In the genomic region with DNA sequence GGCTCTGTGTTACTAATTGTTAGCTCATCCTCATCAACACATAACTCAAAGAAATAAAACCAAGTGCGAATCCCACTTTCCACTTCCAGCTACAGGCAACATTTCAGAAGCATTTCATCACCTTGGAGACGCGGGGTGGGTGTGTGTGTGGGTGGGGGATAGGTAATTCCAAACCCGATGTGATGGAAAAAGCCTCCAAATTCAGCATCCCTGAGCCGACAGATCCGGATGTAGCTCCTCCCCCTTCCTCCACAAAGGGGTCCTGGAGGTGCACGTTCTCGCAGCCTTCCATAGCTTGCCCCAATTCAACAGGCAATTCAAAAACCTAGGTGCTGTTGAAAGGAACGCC, we compare ENCODE assay signal across 8 cellular contexts.
A peak's percentile ranks its signal among the peaks of the same experiment; 100 is the strongest.
DNase-seq lines count a peak whose midpoint lies in the region; ATAC-seq and TF ChIP-seq lines count a peak whose summit lies in the region.

No MANE protein-coding gene starts in this region.

- H3K4me3 Mint-ChIP-seq in central memory CD8-positive, alpha-beta T cell: peak overlapping the region; percentile 99

- ATAC-seq in GM21390 (IDR thresholded peaks at IDR 0.05; ENCODE audit: unreplicated experiment): peak; percentile 9
- peak; percentile 0 for ATAC-seq in central memory CD8-positive, alpha-beta T cell (replicated peaks; ENCODE audit: extremely low read depth, poor library complexity, severe bottlenecking)

- H3K4me1 Mint-ChIP-seq in central memory CD8-positive, alpha-beta T cell: peaks cover 34% of the 10 kb centered on the region

- H3K4me3 ChIP-seq in AG04449 (ENCODE audit: low read depth, low read length): peak overlapping the region; percentile 90
- H3K4me3 ChIP-seq in mucosa of rectum (ENCODE audit: low read length in 2 of 2): peak overlapping the region; percentile 97 to 98
- H3K4me3 ChIP-seq in stomach smooth muscle (ENCODE audit: low read length in 2 of 2): peak overlapping the region; percentile 88 to 98

- peaks cover 9 to 12% of the 10 kb centered on the region in 2 donors for H3K36me3 ChIP-seq in mucosa of rectum (ENCODE audit: control insufficient read depth in 2 of 2, insufficient read depth in 2 of 2, low read length in 2 of 2)
- peaks cover 7 to 9% of the 10 kb centered on the region in 2 donors for H3K36me3 ChIP-seq in stomach smooth muscle (ENCODE audit: control insufficient read depth in 2 of 2, insufficient read depth in 2 of 2, low read length in 2 of 2)

- peak overlapping the region; percentile 83 to 86 for H3K27ac ChIP-seq in mucosa of rectum (ENCODE audit: low read depth in 2 of 2, low read length in 2 of 2)
- peak overlapping the region; percentile 62 for H3K27ac ChIP-seq in stomach smooth muscle (ENCODE audit: low read length)

- no peak for TF ChIP-seq CTCF in AG04449 (IDR thresholded peaks at IDR 0.05; ENCODE audit: insufficient read depth, low read length, missing control alignments)

- H3K36me3 Mint-ChIP-seq in central memory CD8-positive, alpha-beta T cell (ENCODE audit: insufficient read depth): peaks cover 29% of the 10 kb centered on the region

- no peak for DNase-seq in AG04449 (ENCODE audit: low read depth, low spot score)
- DNase-seq in NCI-H69 (lab: John Stamatoyannopoulos, UW): peak; percentile 79
- DNase-seq in central memory CD8-positive, alpha-beta T cell (ENCODE audit: low spot score in 2 of 2): peak in 1 of 2 donors; percentile 20
- no peak for DNase-seq in activated gamma-delta T cell (lab: John Stamatoyannopoulos, UW)
- no peak for DNase-seq in GM03348 (ENCODE audit: low spot score)

- H3K27ac Mint-ChIP-seq in central memory CD8-positive, alpha-beta T cell (ENCODE audit: low read depth): peak overlapping the region; percentile 100

- H3K27me3 Mint-ChIP-seq in central memory CD8-positive, alpha-beta T cell: no peaks in the 10 kb centered on the region

- POLR2A ChIA-PET in AG04449 (lab: Yijun Ruan, JAX): no interaction called here

- H3K9me3 ChIP-seq in mucosa of rectum (ENCODE audit: control insufficient read depth in 2 of 2, low read length in 2 of 2) (no peaks in the 10 kb centered on the region), stomach smooth muscle (ENCODE audit: control insufficient read depth in 2 of 2, low read length in 2 of 2) (no peaks in the 10 kb centered on the region)

- peak overlapping the region; percentile 94 to 96 for H3K9ac ChIP-seq in mucosa of rectum (ENCODE audit: low read depth in 1 of 2, low read length in 2 of 2)
- peak overlapping the region; percentile 89 to 91 for H3K9ac ChIP-seq in stomach smooth muscle (ENCODE audit: low read length in 2 of 2)

- H3K4me1 ChIP-seq in mucosa of rectum (ENCODE audit: control insufficient read depth in 2 of 2, insufficient read depth in 2 of 2, low read length in 2 of 2) (peaks cover 10% of the 10 kb centered on the region in 2 donors), stomach smooth muscle (ENCODE audit: control insufficient read depth, insufficient read depth, low read length) (no peaks in the 10 kb centered on the region)

- H3K9me3 Mint-ChIP-seq in central memory CD8-positive, alpha-beta T cell: no peaks in the 10 kb centered on the region

- H3K27me3 ChIP-seq in mucosa of rectum (ENCODE audit: control insufficient read depth in 2 of 2, insufficient read depth in 2 of 2, low read length in 2 of 2) (no peaks in the 10 kb centered on the region), stomach smooth muscle (ENCODE audit: control insufficient read depth in 1 of 2, insufficient read depth in 2 of 2, low read length in 2 of 2) (no peaks in the 10 kb centered on the region)

- CTCF ChIA-PET in AG04449 (lab: Yijun Ruan, JAX): interaction anchor here (1.0 kb wide), 1 partner anchor 1100 kb away, joined by 3 read pairs; no protein-coding TSS in a partner anchor
